Comparison of ENCODE assay signal across 17 cellular contexts in genomic region chr11:1459739-1460395, GRCh38. TPM values are rescaled to one million over a fixed set of nuclear protein-coding genes. Genes with fewer than 3 reads are reported as not detected.
DNase-seq lines count a peak whose midpoint lies in the region; ATAC-seq and TF ChIP-seq lines count a peak whose summit lies in the region.
"Had no signal": no experiment of that assay in that cellular context is flagged by ENCODE, and none has a peak within 500 bp of the region (broad histone marks: within the 10 kb centered on the region; RNA-seq: fewer than 3 reads in every experiment).

No MANE protein-coding gene starts in this region.

- TF ChIP-seq POLR2A in sigmoid colon (IDR thresholded peaks at IDR 0.05) (no peak), upper lobe of left lung (IDR thresholded peaks at IDR 0.05) (no peak)

- peaks cover 0 to under 1% (median 0%) of the 10 kb centered on the region in 4 donors for H3K36me3 ChIP-seq in sigmoid colon
- peaks cover 0 to 4% (median 0%) of the 10 kb centered on the region in 4 donors for H3K36me3 ChIP-seq in upper lobe of left lung

- intact Hi-C loops in sigmoid colon (cut with DNase I): loop anchor here (2.0 to 10.0 kb wide), 5 partner anchors 23 to 925 kb away; partner anchors contain the start of gene DUSP8

- H3K4me3 ChIP-seq in fibroblast of villous mesenchyme (ENCODE audit: low read depth, low read length): peak overlapping the region; percentile 9
- H3K4me3 ChIP-seq in sigmoid colon: peak overlapping the region; percentile 41 to 55 (median 48)
- H3K4me3 ChIP-seq in upper lobe of left lung: peak overlapping the region in 2 of 4 donors; percentile 11 to 28
- H3K4me3 ChIP-seq: BLaER1 treated with 17β-estradiol and CSF1 and Interleukin-3, amounts not matched to agents 10 nM and 100 nM had no signal

- peaks cover 0 to 49% (median 45%) of the 10 kb centered on the region in 4 donors for H3K4me1 ChIP-seq in sigmoid colon
- peaks cover 23 to 36% (median 34%) of the 10 kb centered on the region in 4 donors for H3K4me1 ChIP-seq in upper lobe of left lung

- H3K27me3 ChIP-seq in sigmoid colon (no peaks in the 10 kb centered on the region), upper lobe of left lung (no peaks in the 10 kb centered on the region)
- H3K27me3 ChIP-seq: BLaER1 treated with 17β-estradiol and CSF1 and Interleukin-3, amounts not matched to agents 10 nM and 100 nM had no signal

- TF ChIP-seq EP300 in sigmoid colon (IDR thresholded peaks at IDR 0.05): no peak
- TF ChIP-seq EP300 in upper lobe of left lung (IDR thresholded peaks at IDR 0.05): no peak

- H3K9me3 ChIP-seq in sigmoid colon: peaks cover 0 to 2% (median 0%) of the 10 kb centered on the region in 4 donors
- no peaks in the 10 kb centered on the region for H3K9me3 ChIP-seq in upper lobe of left lung

- TF ChIP-seq CTCF in fibroblast of villous mesenchyme (IDR thresholded peaks at IDR 0.05; ENCODE audit: insufficient read depth, low read depth, low read length) (no peak), sigmoid colon (IDR thresholded peaks at IDR 0.05) (no peak), upper lobe of left lung (IDR thresholded peaks at IDR 0.05) (no peak)

- WGBS in sigmoid colon, 2 donors: 35 to 58% methylated on average over 29 of the region's 29 CpGs
- WGBS in upper lobe of left lung, 2 donors: 51 to 66% methylated on average over 16 to 17 of the region's 29 CpGs

- DNase-seq in fibroblast of villous mesenchyme (ENCODE audit: low read depth): no peak
- DNase-seq in sigmoid colon: no peak
- DNase-seq in upper lobe of left lung: peak in 1 of 2 donors; percentile 76
- no peak for DNase-seq in retina
- DNase-seq in activated effector memory CD4-positive, alpha-beta T cell treated with Interleukin-2 at 50 U/mL for 16 hours: no peak
- no peak for DNase-seq in DMS153 (lab: John Stamatoyannopoulos, UW)
- DNase-seq: activated CD8-positive, alpha-beta T cell treated with anti-CD3 and anti-CD28 coated beads for 36 hours; activated effector memory CD4-positive, alpha-beta T cell treated with anti-CD3 and anti-CD28 coated beads, Interleukin-2, amount 50 U/mL, for 16 hours; activated naive CD8-positive, alpha-beta T cell treated with anti-CD3 and anti-CD28 coated beads, Interleukin-2, amount 10 ng/mL, durations not matched to agents 7 days and 5 days; activated T-cell treated with anti-CD3 and anti-CD28 coated beads for 4 hours; NCI-H146; stimulated activated CD4-positive, alpha-beta T cell treated with anti-CD3 and anti-CD28 coated beads, Interleukin-4, amount 100 ng/mL, for 4 hours; stimulated activated naive CD4-positive, alpha-beta T cell treated with Interleukin-2 at 50 U/mL for 16 hours; SW 1271 had no signal

- H3K27ac ChIP-seq in cingulate gyrus (ENCODE audit: low read depth, low read length) (peak overlapping the region; percentile 75), sigmoid colon (peak overlapping the region; percentile 86 to 94 (median 94)), upper lobe of left lung (peak overlapping the region in 3 of 4 donors; percentile 18 to 58 (median 50))
- H3K27ac ChIP-seq: BLaER1 treated with 17β-estradiol and CSF1 and Interleukin-3, amounts not matched to agents 10 nM and 100 nM had no signal

- no peak for ATAC-seq in upper lobe of left lung (ENCODE audit: low FRiP score in 2 of 2)
- ATAC-seq: activated CD4-positive, CD25-positive, alpha-beta regulatory T cell treated with anti-CD3 and anti-CD28 coated beads, Interleukin-2, amount 50 U/mL, for 24 hours had no signal

RNA-seq across cellular contexts. Expression of gene MOB2, which starts 26.7 kb away (rescaled TPM):
- total RNA-seq in fibroblast of villous mesenchyme (16.1 and 16.8 TPM in 2 replicates), sigmoid colon (10 to 100 TPM; 68.6 to 88.9 (median 71.5) TPM), upper lobe of left lung (10 to 100 TPM; 34.7 to 72.3 (median 49.5) TPM)
- 10 to 100 TPM; 46.2 to 55.0 (median 53.5) TPM for polyA plus RNA-seq in sigmoid colon
